In the genomic region with DNA sequence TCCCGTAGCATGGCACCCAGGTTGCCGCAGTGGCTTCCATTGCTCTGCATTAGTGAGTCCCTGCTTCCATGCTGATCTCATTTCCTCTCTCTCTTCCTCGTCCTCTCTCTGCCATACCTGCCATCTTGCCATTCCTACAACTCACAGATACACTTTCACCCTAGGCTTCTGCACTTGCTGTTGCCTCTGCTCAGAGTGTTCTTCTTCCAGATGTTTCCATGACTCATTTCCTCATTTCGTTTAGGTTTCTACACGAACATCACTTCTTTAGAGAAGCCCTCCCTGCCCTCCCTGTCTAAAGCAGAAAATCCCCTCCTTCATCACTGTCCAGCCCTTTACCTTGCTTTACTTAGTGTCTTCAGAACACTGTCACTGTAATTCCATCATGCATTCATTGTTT, we compare ENCODE assay signal across 18 cellular contexts.
A peak's percentile ranks its signal among the peaks of the same experiment; 100 is the strongest.
DNase-seq lines count a peak whose midpoint lies in the region; ATAC-seq and TF ChIP-seq lines count a peak whose summit lies in the region.
"Had no signal": no experiment of that assay in that cellular context is flagged by ENCODE, and none has a peak within 500 bp of the region (broad histone marks: within the 10 kb centered on the region; RNA-seq: fewer than 3 reads in every experiment).

No MANE protein-coding gene starts in this region.

- H3K9me3 ChIP-seq in left ventricle myocardium inferior (replicated peaks), result no peaks in the 10 kb centered on the region
- H3K9me3 ChIP-seq: Peyer's patch, SK-N-SH had no signal

- no peak overlapping the region for H3K4me3 ChIP-seq in left ventricle myocardium inferior
- no peak overlapping the region for H3K4me3 ChIP-seq in H7 (ENCODE audit: insufficient read depth, low read depth, low read length)
- H3K4me3 ChIP-seq: Peyer's patch had no signal

- peak; percentile 39 for ATAC-seq in HG03103 (IDR thresholded peaks at IDR 0.05; ENCODE audit: low read depth, unreplicated experiment)
- ATAC-seq: T-cell had no signal

- intact Hi-C loops in left ventricle myocardium inferior (cut with micrococcal nuclease), result no loop called here
- intact Hi-C loops in cardiac septum (cut with DNase I), result no loop called here

- H3K27me3 ChIP-seq in left ventricle myocardium inferior (ENCODE audit: low read depth), result no peaks in the 10 kb centered on the region
- H3K27me3 ChIP-seq in H7 (ENCODE audit: control insufficient read depth, insufficient read depth, low read length), result no peaks in the 10 kb centered on the region
- H3K27me3 ChIP-seq: Peyer's patch had no signal

- TF ChIP-seq CTCF in left ventricle myocardium inferior (IDR thresholded peaks at IDR 0.05; ENCODE audit: borderline replicate concordance), result no peak

- peak overlapping the region; percentile 2 for H3K27ac ChIP-seq in left ventricle myocardium inferior (replicated peaks)
- H3K27ac ChIP-seq: Peyer's patch had no signal

- H3K36me3 ChIP-seq in left ventricle myocardium inferior (no peaks in the 10 kb centered on the region), H7 (replicated peaks; ENCODE audit: control insufficient read depth, insufficient read depth, low read length) (no peaks in the 10 kb centered on the region)
- H3K36me3 ChIP-seq: Peyer's patch had no signal

- DNase-seq in left ventricle myocardium inferior (no peak), cardiac septum (ENCODE audit: low spot score) (no peak), RPMI7951 (ENCODE audit: low read depth) (peak; percentile 29), H7 (no peak), mesenteric fat pad (ENCODE audit: low spot score) (no peak), globus pallidus (ENCODE audit: low spot score) (no peak), iPS-NIHi11 (ENCODE audit: low spot score) (no peak)
- DNase-seq: C1 segment of cervical spinal cord, GDM1, NCI-H146, NCI-H2081, NCI-H510A, NCI-H82, Peyer's patch, SHP77, SK-N-SH, T-cell had no signal

- peaks cover 64% of the 10 kb centered on the region for H3K4me1 ChIP-seq in left ventricle myocardium inferior
- H3K4me1 ChIP-seq: Peyer's patch had no signal
